ENCODE assay signal across 33 cellular contexts in genomic region chr2:54109848-54110247, GRCh38. TPM values are rescaled to one million over a fixed set of nuclear protein-coding genes. Genes with fewer than 3 reads are reported as not detected.
DNase-seq lines count a peak whose midpoint lies in the region; ATAC-seq, FAIRE-seq and TF ChIP-seq lines count a peak whose summit lies in the region.
"Had no signal": no experiment of that assay in that cellular context is flagged by ENCODE, and none has a peak within 500 bp of the region (broad histone marks: within the 10 kb centered on the region; RNA-seq: fewer than 3 reads in every experiment).

No MANE protein-coding gene starts in this region.

- no peak overlapping the region for H2BK15ac ChIP-seq in IMR-90 (ENCODE audit: low read depth, low read length)

- H3K23ac ChIP-seq in IMR-90 (ENCODE audit: low read depth, low read length), result no peak overlapping the region

- POLR2A ChIA-PET in HepG2 (lab: Yijun Ruan, JAX) (no interaction called here), A549 (lab: Yijun Ruan, JAX) (no interaction called here), IMR-90 (lab: Charles Lee; ENCODE audit: unreplicated experiment) (no interaction called here), K562 (lab: Yijun Ruan, JAX) (no interaction called here), SK-N-SH (lab: Yijun Ruan, JAX) (no interaction called here)

- H3K9me1 ChIP-seq in IMR-90 (ENCODE audit: insufficient read depth, low read length) (no peaks in the 10 kb centered on the region), K562 (ENCODE audit: control insufficient read depth, insufficient read depth, low read length) (no peaks in the 10 kb centered on the region)

- FAIRE-seq in HepG2 (lab: Jason Lieb, UNC), result no peak
- no peak for FAIRE-seq in A549 (lab: Jason Lieb, UNC)
- FAIRE-seq in K562 (lab: Jason Lieb, UNC), result no peak
- FAIRE-seq: D721Med had no signal

- no peak overlapping the region for H3K14ac ChIP-seq in IMR-90 (replicated peaks; ENCODE audit: low read depth, low read length)

- H3K79me1 ChIP-seq in IMR-90 (ENCODE audit: low read depth in 1 of 2, low read length in 2 of 2), result peaks cover 0 to 7% of the 10 kb centered on the region in 2 experiments; a peak in 2 of 4 replicates

- no peak overlapping the region for H2AK9ac ChIP-seq in IMR-90 (replicated peaks; ENCODE audit: low read depth, low read length, poor library complexity)

- TF ChIP-seq RAD21 in HepG2 (CRISPR knock-in tag; IDR thresholded peaks at IDR 0.05) (no peak), A549 (conservative IDR thresholded peaks at IDR 0.05 in 1 of 2, IDR thresholded peaks at IDR 0.05 in 1 of 2) (no peak), IMR-90 (IDR thresholded peaks at IDR 0.05; ENCODE audit: low read length) (no peak), K562 (CRISPR knock-in tag; conservative IDR thresholded peaks at IDR 0.05 in 1 of 2, IDR thresholded peaks at IDR 0.05 in 1 of 2) (no peak), SK-N-SH (IDR thresholded peaks at IDR 0.05; ENCODE audit: low read length) (no peak)

- BruUV-seq in HepG2 (replicated peaks; lab: Mats Ljungman, UMichigan) (no TSS peak), IMR-90 (replicated peaks; lab: Mats Ljungman, UMichigan) (no TSS peak), K562 (replicated peaks; lab: Mats Ljungman, UMichigan) (no TSS peak)

- intact Hi-C loops in HepG2 (cut with micrococcal nuclease; ENCODE audit: unreplicated experiment), result loop anchor here (5.0 kb wide), 1 partner anchor 222 kb away; a partner anchor contains a TSS
- intact Hi-C loops in right lobe of liver (cut with DNase I), result no loop called here
- intact Hi-C loops in IMR-90 (cut with micrococcal nuclease), result loop anchor here (5.0 to 10.0 kb wide), 2 partner anchors 225 to 412 kb away; a partner anchor contains a TSS
- intact Hi-C loops in K562 (cut with micrococcal nuclease), result no loop called here

- H3K9me2 ChIP-seq in SK-N-SH, result no peaks in the 10 kb centered on the region

- no peak overlapping the region for H2BK5ac ChIP-seq in IMR-90 (ENCODE audit: low read depth, low read length, poor library complexity, severe bottlenecking)

- no peak overlapping the region for H4K91ac ChIP-seq in IMR-90 (ENCODE audit: insufficient read depth, low read depth, low read length)

- no peak overlapping the region for H3K18ac ChIP-seq in IMR-90 (ENCODE audit: low read depth, low read length)

- H3K36me3 ChIP-seq in HepG2 (replicated peaks in 1 of 2; ENCODE audit: control insufficient read depth in 1 of 2, insufficient read depth in 2 of 2, low read length in 2 of 2) (no peaks in the 10 kb centered on the region), right lobe of liver (no peaks in the 10 kb centered on the region), IMR-90 (ENCODE audit: control insufficient read depth, insufficient read depth, low read length) (no peaks in the 10 kb centered on the region), K562 (ENCODE audit: control insufficient read depth, insufficient read depth, low read length) (no peaks in the 10 kb centered on the region), SK-N-SH (replicated peaks in 1 of 2; ENCODE audit: control insufficient read depth in 1 of 2, insufficient read depth in 2 of 2, low read length in 1 of 2) (no peaks in the 10 kb centered on the region)
- H3K36me3 ChIP-seq: BE2C; BLaER1; BLaER1 treated with 17β-estradiol and CSF1 and Interleukin-3, amounts not matched to agents 10 nM and 100 nM had no signal

- H3K4me3 ChIP-seq in HepG2 (replicated peaks in 1 of 3; ENCODE audit: insufficient read depth in 1 of 3, low read depth in 2 of 3, low read length in 3 of 3) (no peak overlapping the region), right lobe of liver (no peak overlapping the region), A549 (no peak overlapping the region), IMR-90 (ENCODE audit: insufficient read depth, low read depth, low read length) (no peak overlapping the region), K562 (no peak overlapping the region), SK-N-SH (ENCODE audit: low read depth in 2 of 2, low read length in 1 of 2) (no peak overlapping the region)
- H3K4me3 ChIP-seq: BLaER1; BLaER1 treated with 17β-estradiol and CSF1 and Interleukin-3, amounts not matched to agents 10 nM and 100 nM had no signal

- H3K9ac ChIP-seq in HepG2 (ENCODE audit: insufficient read depth, low read depth, low read length) (no peak overlapping the region), IMR-90 (ENCODE audit: low read depth, low read length) (no peak overlapping the region), K562 (ENCODE audit: insufficient read depth in 1 of 2, low read depth in 2 of 2, low read length in 2 of 2) (no peak overlapping the region), SK-N-SH (no peak overlapping the region)
- H3K9ac ChIP-seq: BLaER1; BLaER1 treated with 17β-estradiol and CSF1 and Interleukin-3, amounts not matched to agents 10 nM and 100 nM had no signal

- DNase-seq in HepG2 (ENCODE audit: low spot score) (no peak), right lobe of liver (no peak), A549 (ENCODE audit: low read depth in 1 of 2, low spot score in 1 of 2) (no peak), IMR-90 (no peak), K562 (ENCODE audit: extremely low read depth in 1 of 4, low spot score in 3 of 4) (no peak), SK-N-SH (no peak)
- DNase-seq in activated CD8-positive, alpha-beta memory T cell treated with anti-CD3 and anti-CD28 coated beads, Interleukin-2, amount 50 U/mL, for 4 hours, result no peak
- no peak for DNase-seq in activated CD4-positive, alpha-beta T cell treated with anti-CD3 and anti-CD28 coated beads for 1 hour
- DNase-seq: 8988T; ACHN; AML-193; BE2C; C1 segment of cervical spinal cord; Caco-2; Calu3; CD4-positive, alpha-beta memory T cell; CD4-positive, alpha-beta T cell; CD4-positive, CD25-positive, alpha-beta regulatory T cell; CD8-positive, alpha-beta memory T cell; CD8-positive, alpha-beta T cell; COR-L47; DMS 273 treated with DMSO at 0.1 percent for 48 hours; DMS153; DMS53; DMS79; DMS79 treated with DMSO at 0.1 percent for 48 hours; DND-41; EL had no signal

- no peak overlapping the region for H3K56ac ChIP-seq in IMR-90 (ENCODE audit: extremely low read depth, insufficient read depth, low read length)

- H2AFZ ChIP-seq in HepG2 (ENCODE audit: low read length) (no peak overlapping the region), IMR-90 (replicated peaks; ENCODE audit: low read length, poor library complexity) (no peak overlapping the region), K562 (ENCODE audit: low read depth, low read length) (no peak overlapping the region), SK-N-SH (ENCODE audit: low read depth) (no peak overlapping the region)

- H3K4me1 ChIP-seq in HepG2 (ENCODE audit: insufficient read depth, low read length) (peaks cover 30% of the 10 kb centered on the region), right lobe of liver (peaks cover 0 to 15% (median 0%) of the 10 kb centered on the region in 4 donors), A549 (peaks cover 5% of the 10 kb centered on the region; the same call in 2 of the 3 replicates), IMR-90 (ENCODE audit: control insufficient read depth, insufficient read depth, low read length) (no peaks in the 10 kb centered on the region), K562 (replicated peaks in 1 of 2; ENCODE audit: control insufficient read depth in 2 of 2, insufficient read depth in 2 of 2, low read length in 2 of 2) (no peaks in the 10 kb centered on the region; a peak in 2 of 5 replicates), SK-N-SH (ENCODE audit: control insufficient read depth in 1 of 2, insufficient read depth in 2 of 2, low read depth in 1 of 2, low read length in 1 of 2) (peaks cover 0 to 28% of the 10 kb centered on the region in 2 experiments; a peak in 2 of 4 replicates)
- H3K4me1 ChIP-seq: BE2C, Caco-2 had no signal

- H3K4me2 ChIP-seq in HepG2 (ENCODE audit: low read depth, low read length) (no peak overlapping the region), A549 (no peak overlapping the region), IMR-90 (ENCODE audit: low read depth, low read length) (no peak overlapping the region), K562 (ENCODE audit: insufficient read depth, low read length) (no peak overlapping the region), SK-N-SH (no peak overlapping the region)
- H3K4me2 ChIP-seq: BLaER1; BLaER1 treated with 17β-estradiol and CSF1 and Interleukin-3, amounts not matched to agents 10 nM and 100 nM had no signal

- H3K27me3 ChIP-seq in HepG2 (ENCODE audit: control insufficient read depth in 1 of 2, insufficient read depth in 2 of 2, low read length in 2 of 2) (no peaks in the 10 kb centered on the region), right lobe of liver (no peaks in the 10 kb centered on the region), IMR-90 (ENCODE audit: control insufficient read depth, insufficient read depth, low read length) (no peaks in the 10 kb centered on the region), K562 (ENCODE audit: control insufficient read depth in 2 of 2, insufficient read depth in 2 of 2, low read length in 2 of 2) (no peaks in the 10 kb centered on the region), SK-N-SH (ENCODE audit: insufficient read depth) (no peaks in the 10 kb centered on the region)
- H3K27me3 ChIP-seq: BE2C; BLaER1; BLaER1 treated with 17β-estradiol and CSF1 and Interleukin-3, amounts not matched to agents 10 nM and 100 nM had no signal

- no peak overlapping the region for H2AK5ac ChIP-seq in IMR-90 (ENCODE audit: low read depth, low read length)

- H4K8ac ChIP-seq in IMR-90 (ENCODE audit: low read depth in 2 of 2, low read length in 2 of 2), result no peak overlapping the region

- TF ChIP-seq CTCF in HepG2 (CRISPR knock-in tag; IDR thresholded peaks at IDR 0.05) (no peak), right lobe of liver (IDR thresholded peaks at IDR 0.05) (no peak), A549 (IDR thresholded peaks at IDR 0.05) (no peak), IMR-90 (conservative IDR thresholded peaks at IDR 0.05; ENCODE audit: low read depth, low read length) (no peak), K562 (IDR thresholded peaks at IDR 0.05 in 2 of 3, conservative IDR thresholded peaks at IDR 0.05 in 1 of 3; ENCODE audit: insufficient read depth in 2 of 3, low read depth in 1 of 3, low read length in 3 of 3) (no peak), SK-N-SH (IDR thresholded peaks at IDR 0.05) (no peak)

- H4K20me1 ChIP-seq in HepG2 (ENCODE audit: insufficient read depth, low read length), result no peaks in the 10 kb centered on the region
- H4K20me1 ChIP-seq in IMR-90 (ENCODE audit: insufficient read depth, low read length), result no peaks in the 10 kb centered on the region
- H4K20me1 ChIP-seq in K562 (replicated peaks; ENCODE audit: control insufficient read depth, insufficient read depth, low read length), result no peaks in the 10 kb centered on the region
- H4K20me1 ChIP-seq in SK-N-SH (ENCODE audit: insufficient read depth), result no peaks in the 10 kb centered on the region
- H4K20me1 ChIP-seq: BLaER1; BLaER1 treated with 17β-estradiol and CSF1 and Interleukin-3, amounts not matched to agents 10 nM and 100 nM had no signal

- H3K4ac ChIP-seq in IMR-90 (ENCODE audit: low read depth, low read length), result no peak overlapping the region

- no peaks in the 10 kb centered on the region for H3F3A ChIP-seq in SK-N-SH (replicated peaks; ENCODE audit: insufficient read depth)

- TF ChIP-seq EP300 in HepG2 (IDR thresholded peaks at IDR 0.05; ENCODE audit: low read depth in 2 of 2, low read length in 2 of 2), result no peak
- TF ChIP-seq EP300 in HepG2 (CRISPR knock-in tag; IDR thresholded peaks at IDR 0.05; ENCODE audit: borderline replicate concordance), result no peak
- no peak for TF ChIP-seq EP300 in A549 (IDR thresholded peaks at IDR 0.05)
- TF ChIP-seq EP300 in K562 (IDR thresholded peaks at IDR 0.05; ENCODE audit: low read length), result no peak
- TF ChIP-seq EP300 in SK-N-SH (IDR thresholded peaks at IDR 0.05; ENCODE audit: borderline replicate concordance in 1 of 2, low read depth in 1 of 2, low read length in 1 of 2), result no peak

- H3K27ac ChIP-seq in HepG2 (ENCODE audit: extremely low read length, insufficient read depth, low read length) (no peak overlapping the region), right lobe of liver (no peak overlapping the region), A549 (no peak overlapping the region), IMR-90 (ENCODE audit: insufficient read depth, low read length) (no peak overlapping the region), K562 (ENCODE audit: extremely low read depth, low read depth, low read length) (no peak overlapping the region), SK-N-SH (ENCODE audit: low read depth in 2 of 2, low read length in 1 of 2) (no peak overlapping the region; a peak in 1 of 4 replicates)
- H3K27ac ChIP-seq: 22Rv1; BLaER1; BLaER1 treated with 17β-estradiol and CSF1 and Interleukin-3, amounts not matched to agents 10 nM and 100 nM; C4-2B had no signal

- WGBS in HepG2 (ENCODE audit: low lambda C conversion rate), result 97% methylated on average over 3 of the region's 3 CpGs
- 91% methylated on average over 3 of the region's 3 CpGs for WGBS in right lobe of liver (ENCODE audit: insufficient coverage, low coverage, low lambda C conversion rate, missing lambda C conversion rate)
- 63% methylated on average over 3 of the region's 3 CpGs for WGBS in A549 (ENCODE audit: missing lambda C conversion rate)
- 100% methylated on average over 1 of the region's 3 CpGs; no CpG with 5 or more reads in 1 of the 2 experiments for WGBS in IMR-90 (ENCODE audit: extremely low coverage in 2 of 2, insufficient read length in 1 of 2), 2 experiments
- WGBS in K562 (ENCODE audit: insufficient coverage, low coverage, missing lambda C conversion rate), result 68% methylated on average over 3 of the region's 3 CpGs
- WGBS in SK-N-SH (ENCODE audit: low lambda C conversion rate), result 84% methylated on average over 3 of the region's 3 CpGs

- H2BK120ac ChIP-seq in IMR-90 (ENCODE audit: low read depth, low read length), result no peak overlapping the region

- dilution Hi-C loops in IMR-90 (cut with HindIII; ENCODE audit: low sequenced_read_pairs, unreplicated experiment), result no loop called here

- H2BK20ac ChIP-seq in IMR-90 (ENCODE audit: low read depth, low read length), result no peak overlapping the region

- H4K5ac ChIP-seq in IMR-90 (ENCODE audit: low read depth, low read length), result no peak overlapping the region

- no peak for TF ChIP-seq POLR2A in HepG2 (IDR thresholded peaks at IDR 0.05; ENCODE audit: insufficient read depth in 1 of 2, low read depth in 2 of 2, low read length in 2 of 2)
- TF ChIP-seq POLR2A in right lobe of liver (IDR thresholded peaks at IDR 0.05), result no peak
- no peak for TF ChIP-seq POLR2A in A549 (IDR thresholded peaks at IDR 0.05; ENCODE audit: low read length)
- no peak for TF ChIP-seq POLR2A in IMR-90 (IDR thresholded peaks at IDR 0.05; ENCODE audit: low read depth, low read length)
- TF ChIP-seq POLR2A in K562 (conservative IDR thresholded peaks at IDR 0.05), result no peak

- ATAC-seq in HepG2 (no peak), right lobe of liver (no peak), A549 (no peak), IMR-90 (ENCODE audit: low read depth) (no peak), K562 (no peak)
- ATAC-seq: CD8-positive, alpha-beta T cell had no signal

- H3K79me2 ChIP-seq in HepG2 (ENCODE audit: insufficient read depth, low read length), result peaks cover 5% of the 10 kb centered on the region
- peaks cover 5% of the 10 kb centered on the region; the same call in 1 of the 3 replicates for H3K79me2 ChIP-seq in K562 (ENCODE audit: control insufficient read depth, insufficient read depth, low read length)
- H3K79me2 ChIP-seq in SK-N-SH (ENCODE audit: insufficient read depth), result peaks cover 9% of the 10 kb centered on the region; the same call in 1 of the 2 replicates

- in situ Hi-C loops in HepG2 (cut with HindIII; ENCODE audit: extremely low pct_ligation_motif_present, low pct_unique_long_range_greater_than_20kb), result loop anchor here (10.0 kb wide), 2 partner anchors 605 to 725 kb away; no protein-coding TSS in a partner anchor
- in situ Hi-C loops in IMR-90 (cut with MboI; ENCODE audit: low sequenced_read_pairs), result loop anchor here (10.0 kb wide), 1 partner anchor 595 kb away; no protein-coding TSS in a partner anchor
- in situ Hi-C loops in K562 (cut with MboI), result loop anchor here (10.0 kb wide), 1 partner anchor 595 kb away; no protein-coding TSS in a partner anchor

- H3K9me3 ChIP-seq in HepG2 (ENCODE audit: low read length) (no peaks in the 10 kb centered on the region), right lobe of liver (no peaks in the 10 kb centered on the region), A549 (no peaks in the 10 kb centered on the region), IMR-90 (ENCODE audit: control insufficient read depth, insufficient read depth, low read length) (no peaks in the 10 kb centered on the region), K562 (replicated peaks; ENCODE audit: control insufficient read depth, insufficient read depth, low read depth, low read length) (no peaks in the 10 kb centered on the region), SK-N-SH (no peaks in the 10 kb centered on the region)
- H3K9me3 ChIP-seq: BE2C; BLaER1; BLaER1 treated with 17β-estradiol and CSF1 and Interleukin-3, amounts not matched to agents 10 nM and 100 nM; Caco-2 had no signal

- CTCF ChIA-PET in HepG2 (lab: Yijun Ruan, JAX; ENCODE audit: low intra/inter-chr PET ratio, low total read pairs) (no interaction called here), A549 (lab: Yijun Ruan, JAX) (interaction anchor here (1.5 to 3.3 kb wide), 3 partner anchors 413 to 595 kb away, joined by 3 to 17 read pairs (median 3); no protein-coding TSS in a partner anchor), IMR-90 (lab: Yijun Ruan, JAX) (no interaction called here), K562 (lab: Yijun Ruan, JAX; ENCODE audit: low intra/inter-chr PET ratio) (no interaction called here), SK-N-SH (lab: Yijun Ruan, JAX) (interaction anchor here (2.7 kb wide), 1 partner anchor 595 kb away, joined by 17 read pairs; no protein-coding TSS in a partner anchor)

RNA-seq across cellular contexts. Expression of gene ACYP2, which starts 5.6 kb away (rescaled TPM):
- total RNA-seq in HepG2 (2016; rRNA removed; fragmentation: Illumina TruSeq; extraction: Trizol) (12.3 and 16.2 TPM in 2 replicates), right lobe of liver (10 to 100 TPM in 5 of 6 experiments, 1 to 10 TPM in 1; 9.6 to 22.9 (median 18.5) TPM), IMR-90 (2012; rRNA removed) (3.9 and 5.8 TPM in 2 replicates), K562 (2014; rRNA removed) (2.2 and 3.0 TPM in 2 replicates), K562 (2014; rRNA removed; fragmentation: Illumina TruSeq; extraction: Trizol) (1.3 and 1.8 TPM in 2 replicates), K562 (2015; rRNA removed; fragmentation: Illumina TruSeq; extraction: Trizol) (1.9 and 2.2 TPM in 2 replicates), K562 (2021) (3.4 and 4.1 TPM in 2 replicates)
- 16.7 and 22.4 TPM in 2 replicates for total RNA-seq in HepG2 (2016; cell fraction: cytosol; rRNA removed; fragmentation: Illumina TruSeq; extraction: Trizol; ENCODE audit: low read depth)
- total RNA-seq in HepG2 (2016; cell fraction: insoluble cytoplasmic fraction; rRNA removed; fragmentation: Illumina TruSeq; extraction: Trizol), result 12.7 and 14.1 TPM in 2 replicates
- total RNA-seq in HepG2 (2016; cell fraction: membrane; rRNA removed; fragmentation: Illumina TruSeq; extraction: Trizol), result 19.5 and 23.4 TPM in 2 replicates
- total RNA-seq in HepG2 (2016; cell fraction: nucleus; rRNA removed; fragmentation: Illumina TruSeq; extraction: Trizol), result 10.0 TPM in 2 replicates
- polyA plus RNA-seq in HepG2 (2011; rRNA removed) (10.9 and 12.7 TPM in 2 replicates), A549 (2011; rRNA removed) (8.5 and 10.0 TPM in 2 replicates), A549 (2017; fragmentation: RNase III; extraction: RNeasy Plus Mini Kit Qiagen cat#74134 plus additional on column Dnase treatment) (10.0 to 11.4 TPM (median 11.3 TPM) in 3 replicates), IMR-90 (2012; rRNA removed) (5.9 and 7.4 TPM in 2 replicates), K562 (2011; rRNA removed) (2.2 and 3.1 TPM in 2 replicates), K562 (2014; fragmentation: Illumina TruSeq; extraction: Trizol) (1.0 and 1.2 TPM in 2 replicates), K562 (2014; fragmentation: Nextera tagmentation; extraction: Ambion mirVana) (1 to 10 TPM; 1.9 to 2.2 TPM), K562 (2014; rRNA removed) (2.0 and 3.4 TPM in 2 replicates), SK-N-SH (2012; rRNA removed) (7.6 and 8.8 TPM in 2 replicates)
- polyA plus RNA-seq in HepG2 (2011; cell fraction: cytosol; rRNA removed), result 12.4 and 13.2 TPM in 2 replicates
- 6.9 and 8.0 TPM in 2 replicates for polyA plus RNA-seq in HepG2 (2011; cell fraction: nucleus; rRNA removed)
- polyA plus RNA-seq in HepG2 (2012), result 13.1 and 13.2 TPM in 2 replicates
- 24.2 and 34.3 TPM in 2 replicates for polyA plus RNA-seq in HepG2 (2016; cell fraction: cytosol; fragmentation: Illumina TruSeq; extraction: Trizol; ENCODE audit: low read depth)
- 20.0 and 20.4 TPM in 2 replicates for polyA plus RNA-seq in HepG2 (2016; cell fraction: insoluble cytoplasmic fraction; fragmentation: Illumina TruSeq; extraction: Trizol; ENCODE audit: low read depth)
- 23.2 and 26.0 TPM in 2 replicates for polyA plus RNA-seq in HepG2 (2016; cell fraction: membrane; fragmentation: Illumina TruSeq; extraction: Trizol; ENCODE audit: low read depth)
- 13.3 and 15.2 TPM in 2 replicates for polyA plus RNA-seq in HepG2 (2016; cell fraction: nucleus; fragmentation: Illumina TruSeq; extraction: Trizol; ENCODE audit: insufficient read depth, low read depth)
- polyA minus RNA-seq in HepG2 (2011; rRNA and poly(A)+ RNA removed; ENCODE audit: low replicate concordance), result 1.3 and 12.1 TPM in 2 replicates
- polyA minus RNA-seq in HepG2 (2011; cell fraction: cytosol; rRNA and poly(A)+ RNA removed), result 5.1 and 7.8 TPM in 2 replicates
- 17.8 and 22.0 TPM in 2 replicates for polyA minus RNA-seq in HepG2 (2011; cell fraction: nucleus; rRNA and poly(A)+ RNA removed)
- polyA plus RNA-seq in A549 (2012; cell fraction: cytosol; rRNA removed), result 4.6 and 6.1 TPM in 2 replicates
- 1.9 and 2.4 TPM in 2 replicates for polyA plus RNA-seq in A549 (2012; cell fraction: nucleus; rRNA removed)
- 4.0 and 5.1 TPM in 2 replicates for polyA minus RNA-seq in A549 (2011; rRNA and poly(A)+ RNA removed)
- 3.6 and 5.3 TPM in 2 replicates for polyA plus RNA-seq in IMR-90 (2012; cell fraction: cytosol; rRNA removed)
- 1.6 and 3.7 TPM in 2 replicates for polyA plus RNA-seq in IMR-90 (2012; cell fraction: nucleus; rRNA removed; ENCODE audit: low replicate concordance)
- total RNA-seq in K562 (2011; cell fraction: chromatin; rRNA removed; ENCODE audit: low replicate concordance), result 3.8 and 6.9 TPM in 2 replicates
- 3.0 and 3.3 TPM in 2 replicates for total RNA-seq in K562 (2011; cell fraction: nucleolus; rRNA removed)
- 5.1 and 11.3 TPM in 2 replicates for total RNA-seq in K562 (2011; cell fraction: nucleoplasm; rRNA removed)
- 2.8 and 3.8 TPM in 2 replicates for polyA plus RNA-seq in K562 (2011; cell fraction: cytosol; rRNA removed)
- polyA plus RNA-seq in K562 (2011; cell fraction: nucleus; rRNA removed), result 1.4 and 2.0 TPM in 2 replicates
- 5.2 and 6.5 TPM in 2 replicates for polyA plus RNA-seq in K562 (2012)
- 1.1 and 2.8 TPM in 2 replicates for polyA minus RNA-seq in K562 (2011; rRNA and poly(A)+ RNA removed)
- 1.0 and 1.4 TPM in 2 replicates for polyA minus RNA-seq in K562 (2011; cell fraction: cytosol; rRNA and poly(A)+ RNA removed)
- 2.7 and 4.7 TPM in 2 replicates for polyA minus RNA-seq in K562 (2011; cell fraction: nucleus; rRNA and poly(A)+ RNA removed)
- polyA plus RNA-seq in SK-N-SH (2012; cell fraction: cytosol; rRNA removed), result 11.1 and 12.5 TPM in 2 replicates
- 3.7 and 4.8 TPM in 2 replicates for polyA plus RNA-seq in SK-N-SH (2012; cell fraction: nucleus; rRNA removed)

Comparison
In these comparisons a context has a peak if more than half of its experiments do, and no peak if none do; other contexts are left out.
1. intact Hi-C loops: an anchor here in HepG2 (5.0 kb wide) and IMR-90 (5.0 to 10.0 kb wide); none called in right lobe of liver and K562.
2. CTCF ChIA-PET loops: an anchor here in A549 (1.5 to 3.3 kb wide) and SK-N-SH (2.7 kb wide); none called in HepG2, IMR-90 and K562.
3. Of the 241 proteins assayed by ChIP-seq in both HepG2 and K562: peak only in HepG2: MAFF and MAFK; only in K562: none; in both: none; in neither: 239.